ENCODE assay signal across 1 cellular context in genomic region chr15:34659056-34659455, GRCh38.
TF ChIP-seq lines count a peak whose summit lies in the region.

No MANE protein-coding gene starts in this region.

TF ChIP-seq in K562, 482 proteins besides CTCF, POLR2A, EP300 and RAD21 (continued from another document):
- peak in 1 of 2 experiments; percentile 18 for TF ChIP-seq AFF1 (IDR thresholded peaks at IDR 0.05; ENCODE audit: low read depth in 1 of 2, partially characterized antibody in 2 of 2)
- TF ChIP-seq NKRF (IDR thresholded peaks at IDR 0.05; ENCODE audit: borderline replicate concordance) = peak; percentile 34; the same call in 1 of the 2 replicates
- no peak for TF ChIP-seq ZNF592 (IDR thresholded peaks at IDR 0.05)
- TF ChIP-seq MLLT1 (IDR thresholded peaks at IDR 0.05) = peak in 1 of 2 experiments; percentile 72; a peak in 2 of 4 replicates
- TF ChIP-seq NCOA1 (IDR thresholded peaks at IDR 0.05; ENCODE audit: low read depth) = no peak
- no peak for TF ChIP-seq TRIM28 (IDR thresholded peaks at IDR 0.05)
- peak; percentile 65 for TF ChIP-seq LARP7 (IDR thresholded peaks at IDR 0.05)
